ENCODE assay signal across 13 cellular contexts in the genomic region with DNA sequence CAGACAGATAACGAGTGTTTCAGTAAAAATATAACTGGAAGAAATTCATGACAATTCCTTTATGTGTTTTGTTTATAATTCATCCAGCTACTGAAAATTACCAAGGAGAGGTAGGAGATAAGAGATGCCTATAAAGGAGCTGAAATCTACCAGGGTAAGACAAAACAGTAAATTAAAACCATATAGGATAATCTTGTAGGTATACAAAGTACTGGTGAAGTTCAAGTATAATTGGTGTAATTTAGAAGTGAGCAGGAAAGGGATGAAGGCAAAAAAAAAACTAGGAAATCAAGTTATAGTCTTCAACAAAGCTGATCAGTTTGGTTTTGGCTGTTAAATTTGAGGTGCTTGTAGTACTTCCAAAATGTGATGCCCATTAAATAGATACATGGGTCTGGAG. TPM values are rescaled to one million over a fixed set of nuclear protein-coding genes. Genes with fewer than 3 reads are reported as not detected.
DNase-seq lines count a peak whose midpoint lies in the region; ATAC-seq and TF ChIP-seq lines count a peak whose summit lies in the region.
"Had no signal": no experiment of that assay in that cellular context is flagged by ENCODE, and none has a peak within 500 bp of the region (broad histone marks: within the 10 kb centered on the region; RNA-seq: fewer than 3 reads in every experiment).

No MANE protein-coding gene starts in this region.

- no peaks in the 10 kb centered on the region for H3K9me3 ChIP-seq in OCI-LY7 (ENCODE audit: low read length)
- H3K9me3 ChIP-seq in upper lobe of left lung, result no peaks in the 10 kb centered on the region

- DNase-seq in natural killer cell (no peak), OCI-LY7 (ENCODE audit: low spot score) (no peak), epithelial cell of proximal tubule (ENCODE audit: low read depth) (no peak), NCI-H1092 treated with DMSO at 0.1 percent for 48 hours (lab: John Stamatoyannopoulos, UW) (no peak), upper lobe of left lung (no peak), lower leg skin (ENCODE audit: low spot score in 2 of 2) (no peak)
- no peak for DNase-seq in natural killer cell treated with Interleukin-12 subunit alpha and Interleukin-12 subunit beta and Interleukin-15 and Interleukin-18, amount 100 ng/mL, for 72 hours (ENCODE audit: low spot score)
- DNase-seq: HFFc6, midbrain, NCI-H2081 treated with DMSO at 0.1 percent for 48 hours had no signal

- no peaks in the 10 kb centered on the region for H3K27me3 ChIP-seq in upper lobe of left lung

- no peak overlapping the region for H3K27ac Mint-ChIP-seq in natural killer cell
- H3K27ac Mint-ChIP-seq in natural killer cell treated with Interleukin-12 subunit alpha and Interleukin-12 subunit beta and Interleukin-15 and Interleukin-18, amount 100 ng/mL, for 72 hours, result no peak overlapping the region
- H3K27ac Mint-ChIP-seq: activated T-helper 2 cell treated with anti-CD3 and anti-CD28 coated beads, Interferon-gamma antibody, Interleukin-2, Interleukin-4, amounts not matched to agents 10 μg/mL and 5 μg/mL and 100 μg/mL, durations not matched to agents 14 hours and 24 hours and 36 hours; HFFc6 had no signal

- H3K4me3 ChIP-seq in OCI-LY7 (ENCODE audit: low read depth, low read length, poor library complexity, severe bottlenecking) (peak overlapping the region; percentile 75), epithelial cell of proximal tubule (ENCODE audit: low read depth, low read length) (peak overlapping the region; percentile 63), upper lobe of left lung (no peak overlapping the region), lower leg skin (ENCODE audit: low read depth, poor library complexity, severe bottlenecking) (no peak overlapping the region)

- H3K36me3 ChIP-seq in OCI-LY7 (ENCODE audit: insufficient read depth, low read length) (no peaks in the 10 kb centered on the region; the same call in 1 of the 2 replicates), upper lobe of left lung (no peaks in the 10 kb centered on the region)

- H3K36me3 Mint-ChIP-seq in natural killer cell, result no peaks in the 10 kb centered on the region
- H3K36me3 Mint-ChIP-seq in natural killer cell treated with Interleukin-12 subunit alpha and Interleukin-12 subunit beta and Interleukin-15 and Interleukin-18, amount 100 ng/mL, for 72 hours, result no peaks in the 10 kb centered on the region

- H2AFZ ChIP-seq in OCI-LY7 (ENCODE audit: low read length), result no peak overlapping the region

- H3K27ac ChIP-seq in OCI-LY7 (ENCODE audit: low read depth, low read length, poor library complexity, severe bottlenecking) (no peak overlapping the region), upper lobe of left lung (no peak overlapping the region)

- TF ChIP-seq POLR2A in upper lobe of left lung (IDR thresholded peaks at IDR 0.05) (no peak), lower leg skin (IDR thresholded peaks at IDR 0.05) (no peak)

- H3K4me1 ChIP-seq in OCI-LY7 (ENCODE audit: insufficient read depth, low read length, poor library complexity, severe bottlenecking) (peaks cover 27% of the 10 kb centered on the region), upper lobe of left lung (peaks cover 14 to 26% (median 18%) of the 10 kb centered on the region in 4 donors)
- H3K4me1 ChIP-seq: parathyroid adenoma had no signal

- H3K9me2 ChIP-seq in OCI-LY7 (ENCODE audit: insufficient read depth, low read length), result no peaks in the 10 kb centered on the region

- 91 to 95% methylated on average over 1 of the region's 1 CpG for WGBS in upper lobe of left lung, 2 donors
- WGBS in lower leg skin, 2 donors, result 92 to 98% methylated on average over 1 of the region's 1 CpG

- peaks cover 24% of the 10 kb centered on the region; the same call in 1 of the 2 replicates for H3K79me2 ChIP-seq in OCI-LY7 (ENCODE audit: insufficient read depth, low read depth, low read length)

- intact Hi-C loops in natural killer cell (cut with micrococcal nuclease), result loop anchor here (10.0 kb wide), 1 partner anchor 1217 kb away; a partner anchor contains a TSS
- intact Hi-C loops in OCI-LY7 (cut with micrococcal nuclease; ENCODE audit: unreplicated experiment), result loop anchor here (2.0 to 10.0 kb wide), 2 partner anchors 573 to 1213 kb away; a partner anchor contains a TSS
- intact Hi-C loops in lower leg skin (cut with DNase I; ENCODE audit: low total_unique reads), result no loop called here

- peak overlapping the region; percentile 43 for H3K4me3 Mint-ChIP-seq in natural killer cell
- H3K4me3 Mint-ChIP-seq in natural killer cell treated with Interleukin-12 subunit alpha and Interleukin-12 subunit beta and Interleukin-15 and Interleukin-18, amount 100 ng/mL, for 72 hours, result no peak overlapping the region
- H3K4me3 Mint-ChIP-seq: HFFc6 had no signal

- no peak for ATAC-seq in natural killer cell
- no peak for ATAC-seq in natural killer cell treated with Interleukin-12 subunit alpha and Interleukin-12 subunit beta and Interleukin-15 and Interleukin-18, amount 100 ng/mL, for 72 hours
- ATAC-seq in SK-N-SH treated with all-trans-retinoic acid at 6 μM for 48 hours, result no peak
- no peak for ATAC-seq in upper lobe of left lung (ENCODE audit: low FRiP score in 2 of 2)

- TF ChIP-seq EP300 in upper lobe of left lung (IDR thresholded peaks at IDR 0.05), result no peak

- no peaks in the 10 kb centered on the region for H3K9me3 Mint-ChIP-seq in natural killer cell
- no peaks in the 10 kb centered on the region for H3K9me3 Mint-ChIP-seq in natural killer cell treated with Interleukin-12 subunit alpha and Interleukin-12 subunit beta and Interleukin-15 and Interleukin-18, amount 100 ng/mL, for 72 hours
- H3K9me3 Mint-ChIP-seq: activated T-helper 2 cell treated with anti-CD3 and anti-CD28 coated beads, Interferon-gamma antibody, Interleukin-2, Interleukin-4, amounts not matched to agents 10 μg/mL and 5 μg/mL and 100 μg/mL, durations not matched to agents 14 hours and 24 hours and 36 hours; HFFc6 had no signal

- no TSS peak for BruUV-seq in OCI-LY7 (replicated peaks; lab: Mats Ljungman, UMichigan)

- H3K4me2 ChIP-seq in OCI-LY7 (ENCODE audit: low read length), result peak overlapping the region; percentile 73

- H3K4me1 Mint-ChIP-seq in natural killer cell, result no peaks in the 10 kb centered on the region
- peaks cover 13 to 16% of the 10 kb centered on the region in 2 donors for H3K4me1 Mint-ChIP-seq in natural killer cell treated with Interleukin-12 subunit alpha and Interleukin-12 subunit beta and Interleukin-15 and Interleukin-18, amount 100 ng/mL, for 72 hours (ENCODE audit: low read depth in 2 of 2)

- no peaks in the 10 kb centered on the region for H4K20me1 ChIP-seq in OCI-LY7 (ENCODE audit: insufficient read depth, low read length)

- TF ChIP-seq CTCF in natural killer cell (IDR thresholded peaks at IDR 0.05) (no peak), OCI-LY7 (conservative IDR thresholded peaks at IDR 0.05; ENCODE audit: low read length) (no peak), epithelial cell of proximal tubule (conservative IDR thresholded peaks at IDR 0.05; ENCODE audit: low read depth, low read length) (no peak), upper lobe of left lung (IDR thresholded peaks at IDR 0.05) (no peak), lower leg skin (IDR thresholded peaks at IDR 0.05) (no peak)

- H3K27me3 Mint-ChIP-seq in natural killer cell (ENCODE audit: low read depth in 2 of 2), result no peaks in the 10 kb centered on the region
- H3K27me3 Mint-ChIP-seq in natural killer cell treated with Interleukin-12 subunit alpha and Interleukin-12 subunit beta and Interleukin-15 and Interleukin-18, amount 100 ng/mL, for 72 hours, result no peaks in the 10 kb centered on the region

- POLR2A ChIA-PET in OCI-LY7 (lab: Charles Lee), result interaction anchor here (0.9 kb wide), 1 partner anchor 17 kb away, joined by 3 read pairs; no protein-coding TSS in a partner anchor

- CTCF ChIA-PET in OCI-LY7 (lab: Charles Lee; ENCODE audit: unreplicated experiment), result no interaction called here

TF ChIP-seq in SK-N-SH treated with all-trans-retinoic acid at 6 μM for 48 hours, 23 proteins besides CTCF, POLR2A, EP300 and RAD21:
- TF ChIP-seq CSDC2 (CRISPR knock-in tag; IDR thresholded peaks at IDR 0.05), result no peak

RNA-seq across cellular contexts. Expression of a gene that starts 1.2 kb away (rescaled TPM):
- total RNA-seq in natural killer cell (10 to 100 TPM; 24.3 to 46.3 (median 41.0) TPM), OCI-LY7 (2022) (7.0 and 9.1 TPM in 2 replicates), epithelial cell of proximal tubule (14.8 TPM in 2 replicates), upper lobe of left lung (10 to 100 TPM in 4 of 6 donors, 1 to 10 TPM in 2; 6.3 to 20.5 (median 13.5) TPM), lower leg skin (10 to 100 TPM in 3 of 4 donors, 1 to 10 TPM in 1; 8.1 to 21.8 (median 13.2) TPM)
- 10 to 100 TPM; 14.3 to 17.1 TPM for total RNA-seq in natural killer cell treated with Interleukin-12 subunit alpha and Interleukin-12 subunit beta and Interleukin-15 and Interleukin-18, amount 100 ng/mL, for 72 hours
- 8.9 and 11.0 TPM in 2 replicates for total RNA-seq in OCI-LY7 (2014; rRNA removed; shearing (Covaris generic))

Comparison
In these comparisons a context has a peak if more than half of its experiments do, and no peak if none do; other contexts are left out.
1. H3K4me3 ChIP-seq: peak in OCI-LY7 (single experiment) and epithelial cell of proximal tubule (single experiment); none in upper lobe of left lung (0 of 4) and lower leg skin (single experiment).